In the genomic region with DNA sequence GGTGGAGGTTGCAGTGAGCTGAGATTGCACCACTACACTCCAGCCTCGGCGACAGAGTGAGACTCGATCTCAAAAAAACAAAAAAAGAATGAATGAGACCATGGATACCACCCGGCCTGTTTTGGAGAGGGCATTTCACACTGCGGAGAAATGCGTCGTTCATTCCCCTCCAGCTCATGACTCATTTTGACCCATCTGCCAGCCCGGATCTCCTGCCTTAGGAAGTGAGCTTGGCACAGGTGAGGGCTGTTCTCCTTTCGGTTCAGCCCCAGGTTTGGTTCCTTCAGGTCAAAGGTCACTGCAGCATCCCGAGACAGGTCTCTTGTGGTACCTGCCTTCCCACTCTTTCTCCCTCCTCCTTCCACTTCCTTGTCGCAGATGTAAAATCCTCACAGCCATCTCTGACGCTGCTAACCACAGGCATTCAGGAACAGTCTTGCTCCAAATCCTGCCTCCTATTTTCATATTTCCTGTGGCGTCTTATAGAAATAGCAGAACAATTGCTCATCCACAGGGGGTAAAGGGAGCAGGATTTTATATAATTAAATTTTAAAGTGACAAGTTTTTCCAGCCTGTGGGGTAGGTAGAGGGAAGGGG, we compare ENCODE assay signal across 1 cellular context.
TF ChIP-seq lines count a peak whose summit lies in the region.

No MANE protein-coding gene starts in this region.

TF ChIP-seq in endothelial cell of umbilical vein, 7 proteins besides CTCF, POLR2A, EP300 and RAD21:
- TF ChIP-seq GATA2 (IDR thresholded peaks at IDR 0.05; ENCODE audit: insufficient read depth, insufficient read length, low read depth, low read length) (no peak), MYC (IDR thresholded peaks at IDR 0.05; ENCODE audit: low read depth, low read length) (no peak), FOS (IDR thresholded peaks at IDR 0.05; ENCODE audit: borderline replicate concordance, insufficient read depth, low read length) (peak; percentile 61), EZH2 (IDR thresholded peaks at IDR 0.05; ENCODE audit: borderline replicate concordance, low read depth, low read length, severe bottlenecking) (no peak), POLR2AphosphoS5 (IDR thresholded peaks at IDR 0.05; ENCODE audit: insufficient read depth, low read depth, low read length) (peak; percentile 15), JUN (IDR thresholded peaks at IDR 0.05; ENCODE audit: borderline replicate concordance, insufficient read depth, insufficient read length, low read depth) (no peak)
- TF ChIP-seq, protein P1, sequence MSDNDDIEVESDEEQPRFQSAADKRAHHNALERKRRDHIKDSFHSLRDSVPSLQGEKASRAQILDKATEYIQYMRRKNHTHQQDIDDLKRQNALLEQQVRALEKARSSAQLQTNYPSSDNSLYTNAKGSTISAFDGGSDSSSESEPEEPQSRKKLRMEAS (IDR thresholded peaks at IDR 0.05; ENCODE audit: insufficient read depth, insufficient read length), result no peak
